In the genomic region with DNA sequence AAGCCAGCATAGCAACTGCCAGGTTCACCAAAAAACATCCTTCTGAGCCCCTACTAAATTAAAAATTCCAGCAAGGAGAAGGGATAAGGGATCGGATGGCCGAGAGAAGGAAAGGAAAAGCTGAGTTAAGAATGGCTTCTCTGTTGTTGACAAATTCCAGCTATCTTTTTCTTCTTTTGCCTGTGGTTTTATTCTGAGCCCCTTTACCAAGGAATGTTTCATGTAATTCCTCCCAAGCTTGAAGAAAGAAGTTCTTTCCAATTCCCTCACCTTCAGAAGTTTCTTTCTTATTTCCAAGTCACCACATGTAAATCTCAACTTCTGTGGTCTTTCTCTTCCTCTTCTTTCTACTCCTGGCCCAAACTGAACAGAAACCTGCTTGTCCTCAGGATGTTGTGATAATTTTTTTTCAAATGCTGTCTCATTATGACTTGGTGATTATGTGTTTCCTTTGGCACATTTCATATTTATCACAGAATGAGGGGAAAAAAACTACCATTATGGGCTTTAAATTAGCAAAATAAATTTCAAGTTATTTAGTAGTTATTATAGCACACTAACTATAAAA, we compare ENCODE assay signal across 16 cellular contexts. TPM values are rescaled to one million over a fixed set of nuclear protein-coding genes. Genes with fewer than 3 reads are reported as not detected.
A peak's percentile ranks its signal among the peaks of the same experiment; 100 is the strongest.
DNase-seq lines count a peak whose midpoint lies in the region; ATAC-seq and TF ChIP-seq lines count a peak whose summit lies in the region.
"Had no signal": no experiment of that assay in that cellular context is flagged by ENCODE, and none has a peak within 500 bp of the region (broad histone marks: within the 10 kb centered on the region; RNA-seq: fewer than 3 reads in every experiment).

No MANE protein-coding gene starts in this region.

- peak overlapping the region; percentile 67 for H3K27ac ChIP-seq in neural progenitor cell
- peak overlapping the region in 1 of 2 donors; percentile 20 for H3K27ac ChIP-seq in uterus
- H3K27ac ChIP-seq: C4-2B had no signal

- peaks cover 4% of the 10 kb centered on the region for H3K36me3 Mint-ChIP-seq in neural progenitor cell
- H3K36me3 Mint-ChIP-seq in activated naive CD4-positive, alpha-beta T cell treated with anti-CD3 and anti-CD28 coated beads for 36 hours (ENCODE audit: low read depth): no peaks in the 10 kb centered on the region

- no peaks in the 10 kb centered on the region for H3K36me3 ChIP-seq in neural progenitor cell
- H3K36me3 ChIP-seq in uterus: no peaks in the 10 kb centered on the region

- peak; percentile 16 for DNase-seq in Daoy (ENCODE audit: low read depth)
- peak; percentile 30 for DNase-seq in OCI-M1 (lab: John Stamatoyannopoulos, UW)
- DNase-seq in dermis microvascular lymphatic vessel endothelial cell (ENCODE audit: low read depth in 2 of 2): peak; percentile 45 to 56
- DNase-seq in neural progenitor cell (ENCODE audit: low spot score): no peak
- DNase-seq in activated naive CD4-positive, alpha-beta T cell treated with anti-CD3 and anti-CD28 coated beads for 36 hours: no peak
- DNase-seq in NCI-H128 (lab: John Stamatoyannopoulos, UW; ENCODE audit: unreplicated experiment): no peak
- no peak for DNase-seq in uterus
- DNase-seq: Caco-2, MM.1S, NCI-H1092 treated with DMSO at 0.1 percent for 48 hours, NCI-H1694, NCI-H345, NCI-H69 had no signal

- H3K27me3 ChIP-seq in neural progenitor cell (no peaks in the 10 kb centered on the region), uterus (no peaks in the 10 kb centered on the region)

- no peak for ATAC-seq in HG03097 (IDR thresholded peaks at IDR 0.05; ENCODE audit: low FRiP score, unreplicated experiment)
- ATAC-seq: HCT116 had no signal

- no peak overlapping the region for H3K4me2 ChIP-seq in neural progenitor cell

- intact Hi-C loops in activated naive CD4-positive, alpha-beta T cell treated with anti-CD3 and anti-CD28 coated beads for 36 hours (cut with micrococcal nuclease): no loop called here
- intact Hi-C loops in uterus (cut with DNase I; ENCODE audit: low total_unique reads): no loop called here

- CTCF ChIA-PET in activated naive CD4-positive, alpha-beta T cell treated with anti-CD3 and anti-CD28 coated beads for 36 hours (lab: Charles Lee): no interaction called here

- no peak for TF ChIP-seq CTCF in neural progenitor cell (IDR thresholded peaks at IDR 0.05)
- no peak for TF ChIP-seq CTCF in uterus (IDR thresholded peaks at IDR 0.05)

- H3K4me1 ChIP-seq in neural progenitor cell (no peaks in the 10 kb centered on the region), uterus (no peaks in the 10 kb centered on the region)

- no peaks in the 10 kb centered on the region for H3K9me3 Mint-ChIP-seq in neural progenitor cell
- H3K9me3 Mint-ChIP-seq in activated naive CD4-positive, alpha-beta T cell treated with anti-CD3 and anti-CD28 coated beads for 36 hours: no peaks in the 10 kb centered on the region

- H3K4me3 ChIP-seq in neural progenitor cell (no peak overlapping the region), uterus (no peak overlapping the region)

- no peak overlapping the region for H3K4me3 Mint-ChIP-seq in neural progenitor cell
- H3K4me3 Mint-ChIP-seq in activated naive CD4-positive, alpha-beta T cell treated with anti-CD3 and anti-CD28 coated beads for 36 hours: no peak overlapping the region

- no peak overlapping the region for H3K27ac Mint-ChIP-seq in neural progenitor cell
- no peak overlapping the region for H3K27ac Mint-ChIP-seq in activated naive CD4-positive, alpha-beta T cell treated with anti-CD3 and anti-CD28 coated beads for 36 hours

- H2AFZ ChIP-seq in neural progenitor cell (replicated peaks): no peak overlapping the region

- H3K4me1 Mint-ChIP-seq in neural progenitor cell: no peaks in the 10 kb centered on the region
- no peaks in the 10 kb centered on the region for H3K4me1 Mint-ChIP-seq in activated naive CD4-positive, alpha-beta T cell treated with anti-CD3 and anti-CD28 coated beads for 36 hours (ENCODE audit: low read depth)

- peaks cover 14% of the 10 kb centered on the region for H3K79me2 ChIP-seq in neural progenitor cell (ENCODE audit: low read depth)

- H3K9me3 ChIP-seq in neural progenitor cell (ENCODE audit: low read depth): no peaks in the 10 kb centered on the region
- no peaks in the 10 kb centered on the region for H3K9me3 ChIP-seq in uterus
- H3K9me3 ChIP-seq: Caco-2 had no signal

- H3F3A ChIP-seq in neural progenitor cell (ENCODE audit: low read depth): peaks cover 4% of the 10 kb centered on the region

- TF ChIP-seq POLR2A in uterus (IDR thresholded peaks at IDR 0.05): no peak

- H3K9ac ChIP-seq in neural progenitor cell: no peak overlapping the region

- peaks cover 2% of the 10 kb centered on the region for H3K27me3 Mint-ChIP-seq in neural progenitor cell (ENCODE audit: insufficient read depth, low read depth)
- H3K27me3 Mint-ChIP-seq in activated naive CD4-positive, alpha-beta T cell treated with anti-CD3 and anti-CD28 coated beads for 36 hours (ENCODE audit: low read depth): no peaks in the 10 kb centered on the region

- H4K20me1 ChIP-seq in neural progenitor cell (ENCODE audit: low read depth): no peaks in the 10 kb centered on the region

RNA-seq across cellular contexts. Expression of gene FGD6, which starts 40.0 kb away (rescaled TPM):
- 12.3 and 13.9 TPM in 2 replicates for total RNA-seq in Daoy (2014; rRNA removed; shearing (Covaris generic))
- total RNA-seq in dermis microvascular lymphatic vessel endothelial cell (11.0 and 14.7 TPM in 2 replicates), neural progenitor cell (ENCODE audit: low replicate concordance) (25.4 and 32.0 TPM in 2 replicates), uterus (10 to 100 TPM in 3 of 4 donors, 1 to 10 TPM in 1; 7.6 to 25.3 (median 15.1) TPM)
- 1 to 10 TPM; 2.0 TPM for total RNA-seq in activated naive CD4-positive, alpha-beta T cell treated with anti-CD3 and anti-CD28 coated beads for 36 hours

RNA-seq across cellular contexts. Expression of gene VEZT, which starts 40.3 kb away (rescaled TPM):
- 61.9 and 102 TPM in 2 replicates for total RNA-seq in Daoy (2014; rRNA removed; shearing (Covaris generic))
- total RNA-seq in dermis microvascular lymphatic vessel endothelial cell (80.2 and 83.8 TPM in 2 replicates), neural progenitor cell (ENCODE audit: low replicate concordance) (89.8 and 126 TPM in 2 replicates), uterus (100 to 1,000 TPM in 1 of 4 donors, 10 to 100 TPM in 3; 38.9 to 172 (median 70.7) TPM)
- total RNA-seq in activated naive CD4-positive, alpha-beta T cell treated with anti-CD3 and anti-CD28 coated beads for 36 hours: 10 to 100 TPM; 41.3 to 42.5 TPM

Comparison
In these comparisons a context has a peak if more than half of its experiments do, and no peak if none do; other contexts are left out.
1. DNase-seq: peak in Daoy (single experiment), OCI-M1 (single experiment) and dermis microvascular lymphatic vessel endothelial cell (2 of 2); none in neural progenitor cell (single experiment), activated naive CD4-positive, alpha-beta T cell treated with anti-CD3 and anti-CD28 coated beads for 36 hours (single experiment), NCI-H128 (single experiment) and uterus (0 of 2).